11 cellular contexts compared by ENCODE assay signal in the genomic region with DNA sequence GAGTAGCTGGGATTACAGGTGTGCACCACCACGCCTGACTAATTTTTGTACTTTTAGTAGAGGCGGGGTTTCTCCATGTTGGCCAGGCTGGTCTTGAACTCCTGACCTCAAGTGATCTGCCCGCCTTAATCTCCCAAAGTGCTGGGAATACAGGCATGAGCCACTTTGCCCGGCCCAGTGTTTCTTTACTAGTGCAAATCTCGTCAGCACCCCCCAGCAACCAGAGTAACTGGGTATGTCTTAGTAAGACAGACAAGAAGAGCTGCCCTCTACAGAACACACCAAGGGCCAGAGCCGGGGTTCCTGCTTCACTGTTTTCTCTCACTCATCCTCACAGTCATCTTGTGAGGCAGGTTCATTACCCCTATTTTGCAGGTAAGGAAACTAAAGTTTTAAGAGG.
A peak's percentile ranks its signal among the peaks of the same experiment; 100 is the strongest.
DNase-seq lines count a peak whose midpoint lies in the region; ATAC-seq and TF ChIP-seq lines count a peak whose summit lies in the region.
"Had no signal": no experiment of that assay in that cellular context is flagged by ENCODE, and none has a peak within 500 bp of the region (broad histone marks: within the 10 kb centered on the region; RNA-seq: fewer than 3 reads in every experiment).

No MANE protein-coding gene starts in this region.

- WGBS in esophagus muscularis mucosa: 91% methylated on average over 6 of the region's 6 CpGs
- WGBS in stomach, 5 donors: 89 to 96% (median 92%) methylated on average over 6 of the region's 6 CpGs

- no peaks in the 10 kb centered on the region for H3K27me3 Mint-ChIP-seq in activated T-cell treated with anti-CD3 and anti-CD28 coated beads, Interleukin-2, amount 50 U/mL, for 72 hours (ENCODE audit: low read depth)

- H3K27ac ChIP-seq in Peyer's patch (peak overlapping the region; percentile 70 to 89 (median 80)), esophagus muscularis mucosa (replicated peaks in 1 of 4) (peak overlapping the region; percentile 34 to 67 (median 52)), stomach (peak overlapping the region in 4 of 5 donors; percentile 59 to 80 (median 62))

- H3K4me1 ChIP-seq in Peyer's patch (peaks cover 0 to 31% (median 17%) of the 10 kb centered on the region in 4 donors), esophagus muscularis mucosa (peaks cover 23 to 53% (median 29%) of the 10 kb centered on the region in 4 donors), stomach (peaks cover 21 to 51% (median 32%) of the 10 kb centered on the region in 4 donors)

- H3K27ac Mint-ChIP-seq in activated T-cell treated with anti-CD3 and anti-CD28 coated beads, Interleukin-2, amount 50 U/mL, for 72 hours: peak overlapping the region; percentile 97

- DNase-seq in activated T-cell treated with anti-CD3 and anti-CD28 coated beads, Interleukin-2, amount 50 U/mL, for 72 hours: no peak
- DNase-seq in activated T-cell treated with anti-CD3 and anti-CD28 coated beads for 4 hours (no peak), Peyer's patch (no peak), esophagus muscularis mucosa (ENCODE audit: extremely low spot score) (no peak), stomach (no peak), hippocampal formation (lab: John Stamatoyannopoulos, UW) (no peak), hepatic stellate cell (ENCODE audit: low spot score) (no peak), sciatic nerve (ENCODE audit: low spot score) (no peak)
- DNase-seq: amniotic stem cell had no signal

- H3K27me3 ChIP-seq in Peyer's patch (no peaks in the 10 kb centered on the region), esophagus muscularis mucosa (peaks cover 0 to 4% (median 0%) of the 10 kb centered on the region in 4 donors), stomach (no peaks in the 10 kb centered on the region)

- H3K4me1 Mint-ChIP-seq in activated T-cell treated with anti-CD3 and anti-CD28 coated beads, Interleukin-2, amount 50 U/mL, for 72 hours (ENCODE audit: low read depth): peaks cover 90% of the 10 kb centered on the region

- H3K4me3 ChIP-seq in Peyer's patch: no peak overlapping the region
- H3K4me3 ChIP-seq in esophagus muscularis mucosa: no peak overlapping the region
- no peak overlapping the region for H3K4me3 ChIP-seq in stomach
- H3K4me3 ChIP-seq: smooth muscle cell had no signal

- peaks cover 0 to 32% (median 0%) of the 10 kb centered on the region in 3 donors for H3K36me3 ChIP-seq in Peyer's patch
- H3K36me3 ChIP-seq in esophagus muscularis mucosa: peaks cover 0 to 6% (median 3%) of the 10 kb centered on the region in 4 donors
- peaks cover 0 to 54% (median 43%) of the 10 kb centered on the region in 4 donors for H3K36me3 ChIP-seq in stomach

- TF ChIP-seq EP300 in esophagus muscularis mucosa (IDR thresholded peaks at IDR 0.05) (no peak), stomach (IDR thresholded peaks at IDR 0.05) (no peak)

- ATAC-seq in activated T-cell treated with anti-CD3 and anti-CD28 coated beads, Interleukin-2, amount 50 U/mL, for 72 hours (replicated peaks in 1 of 2): no peak
- no peak for ATAC-seq in sciatic nerve

- H3K4me3 Mint-ChIP-seq in activated T-cell treated with anti-CD3 and anti-CD28 coated beads, Interleukin-2, amount 50 U/mL, for 72 hours: peak overlapping the region; percentile 77 to 92

- TF ChIP-seq CTCF in Peyer's patch (IDR thresholded peaks at IDR 0.05) (no peak), esophagus muscularis mucosa (IDR thresholded peaks at IDR 0.05) (no peak), stomach (IDR thresholded peaks at IDR 0.05) (no peak)

- H3K9me3 ChIP-seq in Peyer's patch (no peaks in the 10 kb centered on the region), esophagus muscularis mucosa (no peaks in the 10 kb centered on the region), stomach (no peaks in the 10 kb centered on the region)

- H3K9me3 Mint-ChIP-seq in activated T-cell treated with anti-CD3 and anti-CD28 coated beads, Interleukin-2, amount 50 U/mL, for 72 hours: no peaks in the 10 kb centered on the region
- H3K9me3 Mint-ChIP-seq: nephron had no signal

- TF ChIP-seq POLR2A in Peyer's patch (IDR thresholded peaks at IDR 0.05) (no peak), esophagus muscularis mucosa (IDR thresholded peaks at IDR 0.05; ENCODE audit: low read depth) (no peak), stomach (IDR thresholded peaks at IDR 0.05) (no peak)

- intact Hi-C loops in esophagus muscularis mucosa (cut with DNase I): loop anchor here (2.0 kb wide), 1 partner anchor 96 kb away; no protein-coding TSS in a partner anchor
- intact Hi-C loops in stomach (cut with DNase I; ENCODE audit: low total_unique reads): loop anchor here (5.0 kb wide), 1 partner anchor 99 kb away; no protein-coding TSS in a partner anchor
- intact Hi-C loops in sciatic nerve (cut with DNase I): loop anchor here (5.0 kb wide), 2 partner anchors 94 to 469 kb away; partner anchors contain the start of gene CCDC88C

- peaks cover 7 to 38% of the 10 kb centered on the region in 2 donors for H3K36me3 Mint-ChIP-seq in activated T-cell treated with anti-CD3 and anti-CD28 coated beads, Interleukin-2, amount 50 U/mL, for 72 hours (ENCODE audit: insufficient read depth in 2 of 2)
